ENCODE assay signal across 8 cellular contexts in genomic region chr19:21505459-21506393, GRCh38. TPM values are rescaled to one million over a fixed set of nuclear protein-coding genes. Genes with fewer than 3 reads are reported as not detected.
DNase-seq lines count a peak whose midpoint lies in the region; ATAC-seq and TF ChIP-seq lines count a peak whose summit lies in the region.

TSS of gene ZNF429 (plus strand) at chr19:21505602. CDS start at chr19:21505772, 170 bp downstream.

- H3K27me3 ChIP-seq in spleen (replicated peaks in 1 of 7) = no peaks in the 10 kb centered on the region

- peak within 1 kb of the TSS; percentile 91 to 97 (median 95) for H3K27ac ChIP-seq in spleen

- CTCF ChIA-PET in AG04449 (lab: Yijun Ruan, JAX) = interaction anchor here (0.9 kb wide), 1 partner anchor 19 kb away, joined by 3 read pairs; no protein-coding TSS in a partner anchor

- H3K9me3 ChIP-seq in spleen = peaks cover 0 to 36% (median 11%) of the 10 kb centered on the region in 8 donors

- DNase-seq in AG04449 (ENCODE audit: low read depth, low spot score) = peak; percentile 57
- DNase-seq in NCI-H2227 (lab: John Stamatoyannopoulos, UW; ENCODE audit: unreplicated experiment) = peak; percentile 89
- peak; percentile 68 to 82 (median 80) for DNase-seq in activated CD4-positive, CD25-positive, alpha-beta regulatory T cell (lab: John Stamatoyannopoulos, UW)
- DNase-seq in central memory CD4-positive, alpha-beta T cell = peak; percentile 87
- peak; percentile 96 for DNase-seq in iris pigment epithelial cell (ENCODE audit: low read depth)
- DNase-seq in spleen = peak; percentile 96

- peak in 1 of 3 donors; percentile 22 for TF ChIP-seq POLR2A in spleen (IDR thresholded peaks at IDR 0.05)

- H3K4me1 ChIP-seq in spleen = peaks cover 5 to 44% (median 30%) of the 10 kb centered on the region in 6 donors

- TF ChIP-seq CTCF in AG04449 (IDR thresholded peaks at IDR 0.05; ENCODE audit: insufficient read depth, low read length, missing control alignments) = no peak
- TF ChIP-seq CTCF in spleen (IDR thresholded peaks at IDR 0.05 in 8 of 11, conservative IDR thresholded peaks at IDR 0.05 in 3 of 11) = peak in 1 of 11 experiments; percentile 12

- POLR2A ChIA-PET in AG04449 (lab: Yijun Ruan, JAX) = interaction anchor here (0.6 to 1.2 kb wide), 6 partner anchors 109 to 330 kb away, joined by 3 to 5 read pairs (median 4); partner anchors contain the start of genes ZNF100, ZNF43, ZNF493 and ZNF708

- peak within 1 kb of the TSS; percentile 88 for H3K4me3 ChIP-seq in AG04449 (ENCODE audit: low read depth, low read length)
- H3K4me3 ChIP-seq in spleen = peak within 1 kb of the TSS; percentile 75 to 98 (median 83)

- 1% methylated on average over 39 to 43 of the region's 43 CpGs for WGBS in spleen, 5 donors

- H3K36me3 ChIP-seq in spleen = peaks cover 0 to 31% (median 0%) of the 10 kb centered on the region in 6 donors

- intact Hi-C loops in spleen (cut with DNase I; ENCODE audit: low total_unique reads) = no loop called here

- ATAC-seq in GM18873 (IDR thresholded peaks at IDR 0.05; ENCODE audit: low FRiP score, unreplicated experiment) = peak; percentile 99
- peak; percentile 100 for ATAC-seq in HG03139 (IDR thresholded peaks at IDR 0.05; ENCODE audit: unreplicated experiment)

RNA-seq across cellular contexts. Expression of gene ZNF429, which starts in this region (rescaled TPM):
- total RNA-seq in spleen = 10 to 100 TPM; 14.4 to 45.0 (median 22.8) TPM
- 1 to 10 TPM; 6.9 to 9.4 (median 7.3) TPM for polyA plus RNA-seq in spleen

Comparison
In these comparisons a context has a peak if more than half of its experiments do, and no peak if none do; other contexts are left out.
1. Peak in every context shown above with its lines: DNase-seq, ATAC-seq, H3K4me3 ChIP-seq and H3K27ac ChIP-seq.